ENCODE assay signal across 18 cellular contexts in the genomic region with DNA sequence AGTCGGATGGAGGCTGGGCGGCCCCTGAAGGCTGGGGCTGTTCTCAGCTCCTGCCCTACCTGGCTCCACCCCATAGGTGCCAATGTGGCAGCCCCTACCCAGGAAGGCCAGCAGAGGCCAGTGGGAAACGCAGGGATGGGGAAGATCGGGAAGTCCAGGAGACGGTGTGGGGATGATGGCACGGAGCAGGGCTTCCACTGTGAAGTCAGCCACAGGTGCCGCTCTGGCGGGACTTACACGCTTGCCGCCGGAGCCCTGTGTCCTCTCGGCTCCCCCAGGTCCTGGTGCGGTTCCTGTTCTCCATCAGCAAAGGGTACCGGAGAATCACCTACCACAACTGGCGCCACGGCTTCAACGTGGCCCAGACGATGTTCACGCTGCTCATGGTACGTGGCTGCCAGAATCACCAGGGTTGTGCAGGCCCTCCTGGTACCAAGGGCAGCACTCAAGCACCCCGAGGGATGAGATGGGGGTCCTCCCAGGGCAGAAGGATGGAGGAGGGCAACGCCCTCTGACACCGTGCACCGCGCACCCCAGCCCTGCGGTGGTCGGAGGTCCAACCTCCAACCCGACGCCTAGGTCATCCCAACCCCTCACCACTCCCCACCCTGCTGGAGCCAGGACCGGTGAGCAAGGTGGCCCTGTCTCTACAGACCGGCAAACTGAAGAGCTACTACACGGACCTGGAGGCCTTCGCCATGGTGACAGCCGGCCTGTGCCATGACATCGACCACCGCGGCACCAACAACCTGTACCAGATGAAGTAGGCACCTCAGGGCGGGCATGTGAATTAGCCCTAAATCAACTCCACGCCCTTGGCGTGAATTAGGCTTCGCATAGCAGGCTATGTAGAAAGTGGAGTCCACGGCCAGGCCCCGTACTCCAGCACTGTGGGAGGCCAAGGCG. TPM values are rescaled to one million over a fixed set of nuclear protein-coding genes. Genes with fewer than 3 reads are reported as not detected.
DNase-seq lines count a peak whose midpoint lies in the region; ATAC-seq, FAIRE-seq and TF ChIP-seq lines count a peak whose summit lies in the region.
"Had no signal": no experiment of that assay in that cellular context is flagged by ENCODE, and none has a peak within 500 bp of the region (broad histone marks: within the 10 kb centered on the region; RNA-seq: fewer than 3 reads in every experiment).

No MANE protein-coding gene starts in this region.

- no peaks in the 10 kb centered on the region for H3K27me3 ChIP-seq in CD8-positive, alpha-beta memory T cell (ENCODE audit: insufficient read depth, low read length, poor library complexity, severe bottlenecking)
- H3K27me3 ChIP-seq in MG63, result no peaks in the 10 kb centered on the region
- H3K27me3 ChIP-seq: Peyer's patch had no signal

- H3K4me1 Mint-ChIP-seq in T-helper 1 cell treated with Interleukin-12 subunit alpha and Interleukin-12 subunit beta and Interleukin-4 antibody, amounts not matched to agents 30 μg/mL and 1 μg/mL, for 36 hours (ENCODE audit: low read depth), result peaks cover 4% of the 10 kb centered on the region
- peaks cover 7 to 23% (median 9%) of the 10 kb centered on the region in 3 donors for H3K4me1 Mint-ChIP-seq in CD8-positive, alpha-beta memory T cell
- H3K4me1 Mint-ChIP-seq in activated naive CD8-positive, alpha-beta T cell treated with anti-CD3 and anti-CD28 coated beads, Interleukin-2, amount 10 ng/mL, durations not matched to agents 7 days and 5 days, result peaks cover 6% of the 10 kb centered on the region
- H3K4me1 Mint-ChIP-seq in natural killer cell, result peaks cover 5 to 20% of the 10 kb centered on the region in 2 donors

- no peak overlapping the region for H3K4me3 ChIP-seq in CD8-positive, alpha-beta memory T cell (ENCODE audit: low read length)
- H3K4me3 ChIP-seq in MG63, result no peak overlapping the region
- H3K4me3 ChIP-seq: K562 had no signal

- no peak for TF ChIP-seq CTCF in natural killer cell (IDR thresholded peaks at IDR 0.05)

- H3K27ac Mint-ChIP-seq in T-helper 1 cell treated with Interleukin-12 subunit alpha and Interleukin-12 subunit beta and Interleukin-4 antibody, amounts not matched to agents 30 μg/mL and 1 μg/mL, for 36 hours, result peak overlapping the region; percentile 6
- peak overlapping the region in 3 of 8 donors; percentile 21 to 51 (median 27) for H3K27ac Mint-ChIP-seq in CD8-positive, alpha-beta memory T cell
- H3K27ac Mint-ChIP-seq in activated naive CD8-positive, alpha-beta T cell treated with anti-CD3 and anti-CD28 coated beads, Interleukin-2, amount 10 ng/mL, durations not matched to agents 7 days and 5 days, result no peak overlapping the region
- H3K27ac Mint-ChIP-seq in natural killer cell, result peak overlapping the region; percentile 14 to 89

- no peak for DNase-seq in T-helper 1 cell
- DNase-seq in CD8-positive, alpha-beta memory T cell, result peak in 1 of 5 donors; percentile 43
- DNase-seq in activated naive CD8-positive, alpha-beta T cell treated with anti-CD3 and anti-CD28 coated beads, Interleukin-2, amount 10 ng/mL, durations not matched to agents 7 days and 5 days, result no peak
- DNase-seq in natural killer cell, result no peak
- no peak for DNase-seq in RCC 7860 (ENCODE audit: low spot score)
- DNase-seq in NCI-H526 treated with DMSO at 0.1 percent for 48 hours (lab: John Stamatoyannopoulos, UW), result no peak
- no peak for DNase-seq in MG63
- DNase-seq: COR-L47; effector memory CD4-positive, alpha-beta T cell; NCI-H1105; NCI-H446 treated with DMSO at 0.1 percent for 48 hours; Peyer's patch; T1000 had no signal

- H3K9me3 ChIP-seq in CD8-positive, alpha-beta memory T cell (ENCODE audit: low read length), result no peaks in the 10 kb centered on the region
- H3K9me3 ChIP-seq in MG63, result no peaks in the 10 kb centered on the region
- H3K9me3 ChIP-seq: Peyer's patch, suprapubic skin had no signal

- no peaks in the 10 kb centered on the region for H3K27me3 Mint-ChIP-seq in T-helper 1 cell treated with Interleukin-12 subunit alpha and Interleukin-12 subunit beta and Interleukin-4 antibody, amounts not matched to agents 30 μg/mL and 1 μg/mL, for 36 hours (ENCODE audit: low read depth)
- no peaks in the 10 kb centered on the region for H3K27me3 Mint-ChIP-seq in CD8-positive, alpha-beta memory T cell
- no peaks in the 10 kb centered on the region for H3K27me3 Mint-ChIP-seq in activated naive CD8-positive, alpha-beta T cell treated with anti-CD3 and anti-CD28 coated beads, Interleukin-2, amount 10 ng/mL, durations not matched to agents 7 days and 5 days
- H3K27me3 Mint-ChIP-seq in natural killer cell (ENCODE audit: low read depth in 2 of 2), result no peaks in the 10 kb centered on the region

- ATAC-seq in activated naive CD8-positive, alpha-beta T cell treated with anti-CD3 and anti-CD28 coated beads, Interleukin-2, amount 10 ng/mL, durations not matched to agents 7 days and 5 days (ENCODE audit: low read depth), result no peak
- no peak for ATAC-seq in natural killer cell
- ATAC-seq: K562 had no signal

- no peak for FAIRE-seq in RCC 7860 (lab: Jason Lieb, UNC)
- FAIRE-seq: frontal cortex, K562 had no signal

- H3K27ac ChIP-seq in CD8-positive, alpha-beta memory T cell (ENCODE audit: low read depth, low read length), result no peak overlapping the region
- H3K27ac ChIP-seq: suprapubic skin had no signal

- POLR2A ChIA-PET in CD8-positive, alpha-beta memory T cell (lab: Charles Lee), result interaction anchor here (1.0 kb wide), 1 partner anchor 12 kb away, joined by 3 read pairs; the partner anchor contains the start of genes ATP5ME and MYL5
- POLR2A ChIA-PET in activated naive CD8-positive, alpha-beta T cell treated with anti-CD3 and anti-CD28 coated beads, Interleukin-2, amount 10 ng/mL, durations not matched to agents 7 days and 5 days (lab: Charles Lee), result interaction anchor here (1.1 to 4.2 kb wide), 4 partner anchors 12 to 187 kb away, joined by 4 to 59 read pairs (median 4); partner anchors contain the start of genes ATP5ME and MYL5

- CTCF ChIA-PET in CD8-positive, alpha-beta memory T cell (lab: Charles Lee), result interaction anchor here (0.6 to 1.1 kb wide), 2 partner anchors 10 to 12 kb away, joined by 3 read pairs; partner anchors contain the start of genes ATP5ME and MYL5

- H3K4me1 ChIP-seq in CD8-positive, alpha-beta memory T cell (ENCODE audit: insufficient read depth, low read length), result peaks cover 11% of the 10 kb centered on the region

- intact Hi-C loops in natural killer cell (cut with micrococcal nuclease), result no loop called here

- H3K36me3 Mint-ChIP-seq in T-helper 1 cell treated with Interleukin-12 subunit alpha and Interleukin-12 subunit beta and Interleukin-4 antibody, amounts not matched to agents 30 μg/mL and 1 μg/mL, for 36 hours (ENCODE audit: low read depth), result peaks cover 6% of the 10 kb centered on the region
- peaks cover 0 to 2% (median 2%) of the 10 kb centered on the region in 3 donors for H3K36me3 Mint-ChIP-seq in CD8-positive, alpha-beta memory T cell
- peaks cover 19% of the 10 kb centered on the region for H3K36me3 Mint-ChIP-seq in activated naive CD8-positive, alpha-beta T cell treated with anti-CD3 and anti-CD28 coated beads, Interleukin-2, amount 10 ng/mL, durations not matched to agents 7 days and 5 days
- H3K36me3 Mint-ChIP-seq in natural killer cell, result no peaks in the 10 kb centered on the region

- H3K36me3 ChIP-seq in CD8-positive, alpha-beta memory T cell (ENCODE audit: insufficient read depth, low read length), result no peaks in the 10 kb centered on the region
- H3K36me3 ChIP-seq in MG63, result no peaks in the 10 kb centered on the region
- H3K36me3 ChIP-seq: Peyer's patch, suprapubic skin had no signal

- H3K4me3 Mint-ChIP-seq in T-helper 1 cell treated with Interleukin-12 subunit alpha and Interleukin-12 subunit beta and Interleukin-4 antibody, amounts not matched to agents 30 μg/mL and 1 μg/mL, for 36 hours, result peak overlapping the region; percentile 79
- peak overlapping the region; percentile 53 to 81 (median 78) for H3K4me3 Mint-ChIP-seq in CD8-positive, alpha-beta memory T cell
- H3K4me3 Mint-ChIP-seq in activated naive CD8-positive, alpha-beta T cell treated with anti-CD3 and anti-CD28 coated beads, Interleukin-2, amount 10 ng/mL, durations not matched to agents 7 days and 5 days, result peak overlapping the region; percentile 35
- H3K4me3 Mint-ChIP-seq in natural killer cell, result peak overlapping the region; percentile 89

- H3K9me3 Mint-ChIP-seq in T-helper 1 cell treated with Interleukin-12 subunit alpha and Interleukin-12 subunit beta and Interleukin-4 antibody, amounts not matched to agents 30 μg/mL and 1 μg/mL, for 36 hours, result peaks cover 10% of the 10 kb centered on the region
- no peaks in the 10 kb centered on the region for H3K9me3 Mint-ChIP-seq in CD8-positive, alpha-beta memory T cell
- H3K9me3 Mint-ChIP-seq in activated naive CD8-positive, alpha-beta T cell treated with anti-CD3 and anti-CD28 coated beads, Interleukin-2, amount 10 ng/mL, durations not matched to agents 7 days and 5 days, result peaks cover 5% of the 10 kb centered on the region
- peaks cover 0 to 2% of the 10 kb centered on the region in 2 donors for H3K9me3 Mint-ChIP-seq in natural killer cell

RNA-seq across cellular contexts. Expression of gene ATP5ME, which starts 12.0 kb away (rescaled TPM):
- 100 to 1,000 TPM; 284 to 291 TPM for total RNA-seq in CD8-positive, alpha-beta memory T cell
- 441 TPM for polyA plus RNA-seq in CD8-positive, alpha-beta memory T cell
- 100 to 1,000 TPM; 184 to 191 TPM for total RNA-seq in activated naive CD8-positive, alpha-beta T cell treated with anti-CD3 and anti-CD28 coated beads, Interleukin-2, amount 10 ng/mL, durations not matched to agents 7 days and 5 days
- total RNA-seq in natural killer cell, result 100 to 1,000 TPM; 114 to 140 (median 136) TPM
- total RNA-seq in MG63 (2014; rRNA removed; shearing (Covaris generic); ENCODE audit: low replicate concordance), result 183 TPM in 1 of 2 replicates, not detected in the other

RNA-seq across cellular contexts. Expression of gene MYL5, which starts 12.2 kb away (rescaled TPM):
- 10 to 100 TPM; 17.1 to 19.5 TPM for total RNA-seq in CD8-positive, alpha-beta memory T cell
- 5.2 TPM for polyA plus RNA-seq in CD8-positive, alpha-beta memory T cell
- 10 to 100 TPM; 20.0 to 21.5 TPM for total RNA-seq in activated naive CD8-positive, alpha-beta T cell treated with anti-CD3 and anti-CD28 coated beads, Interleukin-2, amount 10 ng/mL, durations not matched to agents 7 days and 5 days
- 10 to 100 TPM; 23.4 to 39.5 (median 30.1) TPM for total RNA-seq in natural killer cell
- total RNA-seq in MG63 (2014; rRNA removed; shearing (Covaris generic); ENCODE audit: low replicate concordance), result 1.2 TPM in 1 of 2 replicates, not detected in the other

RNA-seq across cellular contexts. Expression of gene SLC49A3, which starts 26.8 kb away (rescaled TPM):
- total RNA-seq in CD8-positive, alpha-beta memory T cell, result 1 to 10 TPM in 1 of 2 experiments, under 1 TPM in 1; 0.80 to 1.1 TPM
- polyA plus RNA-seq in CD8-positive, alpha-beta memory T cell, result 0.52 TPM
- total RNA-seq in activated naive CD8-positive, alpha-beta T cell treated with anti-CD3 and anti-CD28 coated beads, Interleukin-2, amount 10 ng/mL, durations not matched to agents 7 days and 5 days, result 1 to 10 TPM; 2.0 to 2.1 TPM
- 10 to 100 TPM; 10.0 to 14.9 (median 10.4) TPM for total RNA-seq in natural killer cell
- total RNA-seq in MG63 (2014; rRNA removed; shearing (Covaris generic); ENCODE audit: low replicate concordance), result 0.49 TPM in 1 of 2 replicates, not detected in the other
- total RNA-seq: H4 had no signal

RNA-seq across cellular contexts. Expression of gene PDE6B, which starts 36.7 kb away (rescaled TPM):
- 10 to 100 TPM in 1 of 2 experiments, 1 to 10 TPM in 1; 9.3 to 10.1 TPM for total RNA-seq in CD8-positive, alpha-beta memory T cell
- 21.5 TPM for polyA plus RNA-seq in CD8-positive, alpha-beta memory T cell
- 10 to 100 TPM; 16.6 to 23.2 TPM for total RNA-seq in activated naive CD8-positive, alpha-beta T cell treated with anti-CD3 and anti-CD28 coated beads, Interleukin-2, amount 10 ng/mL, durations not matched to agents 7 days and 5 days
- total RNA-seq in natural killer cell, result 10 to 100 TPM; 15.8 to 18.8 (median 17.2) TPM
- 0.10 TPM in 1 of 2 replicates, not detected in the other for total RNA-seq in MG63 (2014; rRNA removed; shearing (Covaris generic); ENCODE audit: low replicate concordance)
- total RNA-seq: H4, K562 had no signal

RNA-seq across cellular contexts. Expression of gene PCGF3, which starts 43.5 kb away (rescaled TPM):
- 10 to 100 TPM; 24.7 to 26.1 TPM for total RNA-seq in CD8-positive, alpha-beta memory T cell
- polyA plus RNA-seq in CD8-positive, alpha-beta memory T cell, result 4.8 TPM
- 10 to 100 TPM; 45.4 to 51.6 TPM for total RNA-seq in activated naive CD8-positive, alpha-beta T cell treated with anti-CD3 and anti-CD28 coated beads, Interleukin-2, amount 10 ng/mL, durations not matched to agents 7 days and 5 days
- total RNA-seq in natural killer cell, result 100 to 1,000 TPM in 1 of 3 donors, 10 to 100 TPM in 2; 71.2 to 101 (median 97.2) TPM
- 9.9 and 25.5 TPM in 2 replicates for total RNA-seq in MG63 (2014; rRNA removed; shearing (Covaris generic); ENCODE audit: low replicate concordance)

Comparison
In these comparisons a context has a peak if more than half of its experiments do, and no peak if none do; other contexts are left out.
1. H3K4me3 Mint-ChIP-seq: peak in every context shown above with its lines; median percentile 89 in natural killer cell; 79 in T-helper 1 cell treated with Interleukin-12 subunit alpha and Interleukin-12 subunit beta and Interleukin-4 antibody, amounts not matched to agents 30 μg/mL and 1 μg/mL, for 36 hours; 78 in CD8-positive, alpha-beta memory T cell; 35 in activated naive CD8-positive, alpha-beta T cell treated with anti-CD3 and anti-CD28 coated beads, Interleukin-2, amount 10 ng/mL, durations not matched to agents 7 days and 5 days.